ENCODE assay signal across 16 cellular contexts in the genomic region with DNA sequence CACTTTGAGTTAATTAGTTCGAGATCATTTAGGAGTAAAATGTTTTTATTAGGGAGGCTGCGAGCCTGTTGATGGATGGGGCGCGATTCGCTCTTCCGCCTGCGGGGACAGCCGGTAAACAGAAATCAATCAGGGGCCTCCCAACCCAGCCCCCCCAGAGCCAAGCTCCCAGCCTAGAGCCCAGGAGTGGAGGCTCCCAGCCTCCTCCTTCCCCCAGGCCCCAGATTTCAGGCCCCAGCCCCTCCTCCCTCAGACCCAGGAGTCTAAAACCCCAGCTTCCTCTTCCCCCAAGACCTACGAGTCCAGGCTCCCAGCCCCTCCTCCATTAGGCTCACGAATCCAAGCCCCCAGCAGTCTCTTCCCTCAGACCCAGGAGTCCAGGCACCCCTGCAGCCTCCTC. TPM values are rescaled to one million over a fixed set of nuclear protein-coding genes. Genes with fewer than 3 reads are reported as not detected.
DNase-seq lines count a peak whose midpoint lies in the region; ATAC-seq and TF ChIP-seq lines count a peak whose summit lies in the region.
"Had no signal": no experiment of that assay in that cellular context is flagged by ENCODE, and none has a peak within 500 bp of the region (broad histone marks: within the 10 kb centered on the region; RNA-seq: fewer than 3 reads in every experiment).

No MANE protein-coding gene starts in this region.

- peaks cover 0 to 1% of the 10 kb centered on the region in 2 experiments; a peak in 1 of 4 replicates for H3K4me1 ChIP-seq in SK-N-SH (ENCODE audit: control insufficient read depth in 1 of 2, insufficient read depth in 2 of 2, low read depth in 1 of 2, low read length in 1 of 2)

- CTCF ChIA-PET in SK-N-SH (lab: Yijun Ruan, JAX) (interaction anchor here (0.8 to 1.9 kb wide), 4 partner anchors 13 to 73 kb away, joined by 3 to 15 read pairs (median 8); no protein-coding TSS in a partner anchor), activated B cell treated with CpG ODN at 0.5 μM for 24 hours (lab: Charles Lee) (interaction anchor here (1.1 to 2.0 kb wide), 4 partner anchors 8 to 79 kb away, joined by 3 to 9 read pairs (median 4); no protein-coding TSS in a partner anchor)
- CTCF ChIA-PET in activated naive CD4-positive, alpha-beta T cell treated with anti-CD3 and anti-CD28 coated beads, Interleukin-2, amount 10 ng/mL, durations not matched to agents 7 days and 5 days (lab: Charles Lee): interaction anchor here (1.2 to 1.8 kb wide), 2 partner anchors 8 to 65 kb away, joined by 3 to 7 read pairs; no protein-coding TSS in a partner anchor

- intact Hi-C loops in activated B cell treated with CpG ODN at 0.5 μM for 24 hours (cut with micrococcal nuclease): no loop called here

- H3K9ac ChIP-seq in SK-N-SH: no peak overlapping the region

- POLR2A ChIA-PET in SK-N-SH (lab: Yijun Ruan, JAX): no interaction called here
- POLR2A ChIA-PET in activated B cell treated with CpG ODN at 0.5 μM for 24 hours (lab: Charles Lee): interaction anchor here (1.0 to 2.6 kb wide), 3 partner anchors 54 to 78 kb away, joined by 6 to 15 read pairs (median 7); partner anchors contain the start of genes CD79A and RPS19

- TF ChIP-seq CTCF in SK-N-SH (IDR thresholded peaks at IDR 0.05) (peak; percentile 19; the same call in 1 of the 2 replicates), HFFc6 (IDR thresholded peaks at IDR 0.05) (peak; percentile 52), activated B cell treated with CpG ODN at 0.5 μM for 24 hours (IDR thresholded peaks at IDR 0.05) (no peak)

- H2AFZ ChIP-seq in SK-N-SH (ENCODE audit: low read depth): no peak overlapping the region

- H3K4me1 Mint-ChIP-seq in HFFc6 (ENCODE audit: low read depth) (peaks cover 31% of the 10 kb centered on the region), activated B cell treated with CpG ODN at 0.5 μM for 24 hours (peaks cover 60% of the 10 kb centered on the region)
- H3K4me1 Mint-ChIP-seq in activated naive CD4-positive, alpha-beta T cell treated with anti-CD3 and anti-CD28 coated beads, Interleukin-2, amount 10 ng/mL, durations not matched to agents 7 days and 5 days: peaks cover 31% of the 10 kb centered on the region

- H3F3A ChIP-seq in SK-N-SH (replicated peaks; ENCODE audit: insufficient read depth): no peaks in the 10 kb centered on the region

- ATAC-seq in SK-N-SH treated with all-trans-retinoic acid at 6 μM for 48 hours: no peak
- ATAC-seq in activated B cell treated with CpG ODN at 0.5 μM for 24 hours (ENCODE audit: low read depth): no peak
- ATAC-seq: heart left ventricle, mucosa of descending colon had no signal

- TF ChIP-seq RAD21 in SK-N-SH (IDR thresholded peaks at IDR 0.05; ENCODE audit: low read length): no peak

- H3K27me3 Mint-ChIP-seq in HFFc6 (ENCODE audit: insufficient read depth) (peaks cover 16% of the 10 kb centered on the region), activated B cell treated with CpG ODN at 0.5 μM for 24 hours (no peaks in the 10 kb centered on the region)
- peaks cover 88% of the 10 kb centered on the region for H3K27me3 Mint-ChIP-seq in activated naive CD4-positive, alpha-beta T cell treated with anti-CD3 and anti-CD28 coated beads, Interleukin-2, amount 10 ng/mL, durations not matched to agents 7 days and 5 days

- H3K9me2 ChIP-seq in SK-N-SH: no peaks in the 10 kb centered on the region

- 0 out of 2 replicates have a peak, but pooled peaks cover 3% of the 10 kb centered on the region for H4K20me1 ChIP-seq in SK-N-SH (ENCODE audit: insufficient read depth)

- no peak overlapping the region for H3K27ac ChIP-seq in SK-N-SH (ENCODE audit: low read depth in 2 of 2, low read length in 1 of 2)
- H3K27ac ChIP-seq: heart left ventricle had no signal

- TF ChIP-seq EP300 in SK-N-SH (IDR thresholded peaks at IDR 0.05; ENCODE audit: borderline replicate concordance in 1 of 2, low read depth in 1 of 2, low read length in 1 of 2): no peak

- H3K4me3 Mint-ChIP-seq in HFFc6 (no peak overlapping the region), activated B cell treated with CpG ODN at 0.5 μM for 24 hours (peak overlapping the region; percentile 48)
- no peak overlapping the region for H3K4me3 Mint-ChIP-seq in activated naive CD4-positive, alpha-beta T cell treated with anti-CD3 and anti-CD28 coated beads, Interleukin-2, amount 10 ng/mL, durations not matched to agents 7 days and 5 days

- H3K36me3 Mint-ChIP-seq in HFFc6 (ENCODE audit: low read depth): no peaks in the 10 kb centered on the region
- H3K36me3 Mint-ChIP-seq in activated B cell treated with CpG ODN at 0.5 μM for 24 hours (ENCODE audit: low read depth): no peaks in the 10 kb centered on the region
- peaks cover 2% of the 10 kb centered on the region for H3K36me3 Mint-ChIP-seq in activated naive CD4-positive, alpha-beta T cell treated with anti-CD3 and anti-CD28 coated beads, Interleukin-2, amount 10 ng/mL, durations not matched to agents 7 days and 5 days

- H3K36me3 ChIP-seq in SK-N-SH (replicated peaks in 1 of 2; ENCODE audit: control insufficient read depth in 1 of 2, insufficient read depth in 2 of 2, low read length in 1 of 2): no peaks in the 10 kb centered on the region
- H3K36me3 ChIP-seq: heart left ventricle had no signal

- no peak overlapping the region for H3K27ac Mint-ChIP-seq in HFFc6
- peak overlapping the region; percentile 41 for H3K27ac Mint-ChIP-seq in activated B cell treated with CpG ODN at 0.5 μM for 24 hours
- no peak overlapping the region for H3K27ac Mint-ChIP-seq in activated naive CD4-positive, alpha-beta T cell treated with anti-CD3 and anti-CD28 coated beads, Interleukin-2, amount 10 ng/mL, durations not matched to agents 7 days and 5 days

- H3K4me3 ChIP-seq in SK-N-SH (ENCODE audit: low read depth in 2 of 2, low read length in 1 of 2): no peak overlapping the region
- H3K4me3 ChIP-seq: heart left ventricle, mucosa of descending colon had no signal

- WGBS in SK-N-SH (ENCODE audit: low lambda C conversion rate): 65% methylated on average over 10 of the region's 10 CpGs

- no peak overlapping the region for H3K4me2 ChIP-seq in SK-N-SH

- H3K9me3 Mint-ChIP-seq in HFFc6 (no peaks in the 10 kb centered on the region), activated B cell treated with CpG ODN at 0.5 μM for 24 hours (no peaks in the 10 kb centered on the region)
- no peaks in the 10 kb centered on the region for H3K9me3 Mint-ChIP-seq in activated naive CD4-positive, alpha-beta T cell treated with anti-CD3 and anti-CD28 coated beads, Interleukin-2, amount 10 ng/mL, durations not matched to agents 7 days and 5 days

- no peaks in the 10 kb centered on the region for H3K9me3 ChIP-seq in SK-N-SH
- H3K9me3 ChIP-seq: heart left ventricle, mucosa of descending colon had no signal

- H3K27me3 ChIP-seq in SK-N-SH (ENCODE audit: insufficient read depth): peaks cover 1% of the 10 kb centered on the region; the same call in 1 of the 2 replicates

- H3K79me2 ChIP-seq in SK-N-SH (ENCODE audit: insufficient read depth): no peaks in the 10 kb centered on the region

- DNase-seq in SK-N-SH (peak; percentile 71), HFFc6 (no peak), activated B cell treated with CpG ODN at 0.5 μM for 24 hours (no peak), retina (peak; percentile 13), NCI-H1694 (lab: John Stamatoyannopoulos, UW) (no peak)
- DNase-seq in activated naive CD4-positive, alpha-beta T cell treated with anti-CD3 and anti-CD28 coated beads, Interleukin-2, amount 10 ng/mL, durations not matched to agents 7 days and 5 days: no peak
- DNase-seq in activated naive CD4-positive, alpha-beta T cell treated with anti-CD3 and anti-CD28 coated beads, Interleukin-2, amount 50 U/mL, for 16 hours: no peak
- DNase-seq: activated CD4-positive, CD25-positive, alpha-beta regulatory T cell treated with anti-CD3 and anti-CD28 coated beads, Interleukin-2, amount 50 U/mL, for 72 hours; heart left ventricle; kidney; NCI-H1048; substantia nigra had no signal

TF ChIP-seq in SK-N-SH, 30 proteins besides CTCF, POLR2A, EP300 and RAD21 (continues in another document):
- TF ChIP-seq GATA2 (CRISPR knock-in tag; IDR thresholded peaks at IDR 0.05) (no peak), MXI1 (IDR thresholded peaks at IDR 0.05; ENCODE audit: low read depth, low read length) (no peak), TAF1 (IDR thresholded peaks at IDR 0.05; ENCODE audit: borderline replicate concordance, low read depth, low read length) (no peak), YY1 (IDR thresholded peaks at IDR 0.05; ENCODE audit: low read depth) (no peak)

TF ChIP-seq in SK-N-SH treated with all-trans-retinoic acid at 6 μM for 48 hours, 23 proteins besides CTCF, POLR2A, EP300 and RAD21:
- TF ChIP-seq ZFP3 (CRISPR knock-in tag; IDR thresholded peaks at IDR 0.05) (no peak), ZNF565 (CRISPR knock-in tag; conservative IDR thresholded peaks at IDR 0.05; ENCODE audit: low read depth) (no peak), BACH2 (CRISPR knock-in tag; IDR thresholded peaks at IDR 0.05; ENCODE audit: borderline replicate concordance) (no peak), ZNF70 (CRISPR knock-in tag; IDR thresholded peaks at IDR 0.05) (no peak), ZNF8 (CRISPR knock-in tag; IDR thresholded peaks at IDR 0.05) (no peak), TCF4 (CRISPR knock-in tag; IDR thresholded peaks at IDR 0.05; ENCODE audit: borderline replicate concordance) (no peak)

RNA-seq across cellular contexts. Expression of gene ERFL, which starts 9.7 kb away (rescaled TPM):
- 0.03 and 0.07 TPM in 2 replicates for polyA plus RNA-seq in SK-N-SH (2012; rRNA removed)
- polyA plus RNA-seq in SK-N-SH (2012; cell fraction: cytosol; rRNA removed): 0.08 TPM in 1 of 2 replicates, not detected in the other
- 0.40 and 0.41 TPM in 2 replicates for polyA plus RNA-seq in SK-N-SH (2012; cell fraction: nucleus; rRNA removed)
- total RNA-seq in HFFc6 (2021; fragmentation: NEBNext Ultra II Directional; extraction: Animal tissue kit (Norgen Biotek cat#: 25700)): under 1 TPM in 4 of 6 experiments, not detected in 2; 0.09 to 0.17 (median 0.12) TPM
- 0.64 and 1.1 TPM in 2 replicates for total RNA-seq in activated B cell treated with CpG ODN at 0.5 μM for 24 hours
- total RNA-seq: cerebellum had no signal
- polyA plus RNA-seq: AG04450, heart left ventricle had no signal

RNA-seq across cellular contexts. Expression of gene RABAC1, which starts 21.1 kb away (rescaled TPM):
- 252 and 287 TPM in 2 replicates for polyA plus RNA-seq in SK-N-SH (2012; rRNA removed)
- polyA plus RNA-seq in SK-N-SH (2012; cell fraction: cytosol; rRNA removed): 141 and 200 TPM in 2 replicates
- polyA plus RNA-seq in SK-N-SH (2012; cell fraction: nucleus; rRNA removed): 193 and 241 TPM in 2 replicates
- total RNA-seq in HFFc6 (2021; fragmentation: NEBNext Ultra II Directional; extraction: Animal tissue kit (Norgen Biotek cat#: 25700)): 100 to 1,000 TPM; 245 to 349 (median 258) TPM
- 96.7 and 102 TPM in 2 replicates for total RNA-seq in activated B cell treated with CpG ODN at 0.5 μM for 24 hours

RNA-seq across cellular contexts. Expression of gene ARHGEF1, which starts 55.0 kb away (rescaled TPM):
- polyA plus RNA-seq in SK-N-SH (2012; rRNA removed): 67.3 and 102 TPM in 2 replicates
- 35.5 and 50.9 TPM in 2 replicates for polyA plus RNA-seq in SK-N-SH (2012; cell fraction: cytosol; rRNA removed)
- polyA plus RNA-seq in SK-N-SH (2012; cell fraction: nucleus; rRNA removed): 244 and 278 TPM in 2 replicates
- 10 to 100 TPM; 63.8 to 73.3 (median 68.2) TPM for total RNA-seq in HFFc6 (2021; fragmentation: NEBNext Ultra II Directional; extraction: Animal tissue kit (Norgen Biotek cat#: 25700))
- total RNA-seq in activated B cell treated with CpG ODN at 0.5 μM for 24 hours: 351 and 418 TPM in 2 replicates

RNA-seq across cellular contexts. Expression of gene ATP1A3, which starts 56.1 kb away (rescaled TPM):
- polyA plus RNA-seq in SK-N-SH (2012; rRNA removed): 0.75 and 0.77 TPM in 2 replicates
- 0.80 and 1.9 TPM in 2 replicates for polyA plus RNA-seq in SK-N-SH (2012; cell fraction: cytosol; rRNA removed)
- 0.95 and 1.7 TPM in 2 replicates for polyA plus RNA-seq in SK-N-SH (2012; cell fraction: nucleus; rRNA removed)
- under 1 TPM in 4 of 6 experiments, not detected in 2; 0.10 to 0.66 (median 0.33) TPM for total RNA-seq in HFFc6 (2021; fragmentation: NEBNext Ultra II Directional; extraction: Animal tissue kit (Norgen Biotek cat#: 25700))
- total RNA-seq in activated B cell treated with CpG ODN at 0.5 μM for 24 hours: 1.4 and 1.8 TPM in 2 replicates
- total RNA-seq: kidney had no signal
- polyA plus RNA-seq: AG04450 had no signal

Comparison
In these comparisons a context has a peak if more than half of its experiments do, and no peak if none do; other contexts are left out.
1. DNase-seq: peak in SK-N-SH (single experiment) and retina (single experiment); none in HFFc6 (single experiment), activated B cell treated with CpG ODN at 0.5 μM for 24 hours (single experiment), activated naive CD4-positive, alpha-beta T cell treated with anti-CD3 and anti-CD28 coated beads, Interleukin-2, amount 10 ng/mL, durations not matched to agents 7 days and 5 days (single experiment), activated naive CD4-positive, alpha-beta T cell treated with anti-CD3 and anti-CD28 coated beads, Interleukin-2, amount 50 U/mL, for 16 hours (single experiment) and NCI-H1694 (single experiment).